9 cellular contexts compared by ENCODE assay signal in genomic region chr4:89829470-89830138, GRCh38. TPM values are rescaled to one million over a fixed set of nuclear protein-coding genes. Genes with fewer than 3 reads are reported as not detected.
DNase-seq lines count a peak whose midpoint lies in the region; ATAC-seq, FAIRE-seq and TF ChIP-seq lines count a peak whose summit lies in the region.
"Had no signal": no experiment of that assay in that cellular context is flagged by ENCODE, and none has a peak within 500 bp of the region (broad histone marks: within the 10 kb centered on the region; RNA-seq: fewer than 3 reads in every experiment).

No MANE protein-coding gene starts in this region.

- no peak overlapping the region for H3K4me3 ChIP-seq in astrocyte of the spinal cord (ENCODE audit: low read depth, low read length)

- no peak for TF ChIP-seq CTCF in astrocyte of the spinal cord (IDR thresholded peaks at IDR 0.05; ENCODE audit: low read depth, low read length)
- no peak for TF ChIP-seq CTCF in nephron progenitor cell (IDR thresholded peaks at IDR 0.05)

- H3K4me3 Mint-ChIP-seq in nephron progenitor cell: no peak overlapping the region

- ATAC-seq in GM21447 (IDR thresholded peaks at IDR 0.05; ENCODE audit: unreplicated experiment): peak; percentile 72

- H3K4me1 Mint-ChIP-seq in nephron progenitor cell: peaks cover 8% of the 10 kb centered on the region

- no peak for DNase-seq in GM12892 (ENCODE audit: insufficient read length)
- DNase-seq in HT1080 (ENCODE audit: low read depth): peak; percentile 21
- peak; percentile 4 for DNase-seq in astrocyte of the spinal cord (ENCODE audit: low read depth, low spot score)
- no peak for DNase-seq in nephron progenitor cell
- no peak for DNase-seq in mesenteric fat pad (ENCODE audit: low spot score)
- no peak for DNase-seq in activated CD4-positive, alpha-beta T cell treated with anti-CD3 and anti-CD28 coated beads, Interleukin-2, amount 50 U/mL, for 48 hours
- DNase-seq in activated CD8-positive, alpha-beta memory T cell treated with anti-CD3 and anti-CD28 coated beads, Interleukin-2, amount 50 U/mL, for 48 hours: no peak
- DNase-seq: IMR-90 had no signal

- TF ChIP-seq POLR2A in GM12892 (IDR thresholded peaks at IDR 0.05; ENCODE audit: low read depth, low read length): no peak

- H3K9me3 Mint-ChIP-seq in nephron progenitor cell: no peaks in the 10 kb centered on the region

- peaks cover 47% of the 10 kb centered on the region for H3K36me3 Mint-ChIP-seq in nephron progenitor cell (ENCODE audit: low read depth)

- peaks cover 4% of the 10 kb centered on the region for H3K27me3 Mint-ChIP-seq in nephron progenitor cell (ENCODE audit: low read depth, poor library complexity)

- FAIRE-seq in GM12892 (lab: Jason Lieb, UNC): peak; percentile 64

- in situ Hi-C loops in astrocyte of the spinal cord (cut with HindIII; ENCODE audit: low sequenced_read_pairs): no loop called here

- peak overlapping the region; percentile 30 for H3K27ac Mint-ChIP-seq in nephron progenitor cell

RNA-seq across cellular contexts. Expression of gene SNCA, which starts 7.4 kb away (rescaled TPM):
- not detected for polyA plus RNA-seq in GM12892 (2012; ENCODE audit: missing spikeins)
- total RNA-seq in HT1080 (2014; rRNA removed; shearing (Covaris generic)): not detected in 2 replicates
- polyA plus RNA-seq in HT1080 (2015; cell fraction: cytosol; rRNA removed): not detected in 2 replicates
- not detected in 2 replicates for polyA plus RNA-seq in HT1080 (2015; cell fraction: nucleus; rRNA removed)
- total RNA-seq in mesenteric fat pad: 13.4 TPM

Comparison
In these comparisons a context has a peak if more than half of its experiments do, and no peak if none do; other contexts are left out.
1. DNase-seq: peak in HT1080 (single experiment) and astrocyte of the spinal cord (single experiment); none in GM12892 (single experiment), nephron progenitor cell (single experiment), mesenteric fat pad (single experiment), activated CD4-positive, alpha-beta T cell treated with anti-CD3 and anti-CD28 coated beads, Interleukin-2, amount 50 U/mL, for 48 hours (0 of 2) and activated CD8-positive, alpha-beta memory T cell treated with anti-CD3 and anti-CD28 coated beads, Interleukin-2, amount 50 U/mL, for 48 hours (single experiment).
2. RNA of gene SNCA, which starts 7.4 kb away (total RNA-seq): 13.4 TPM in mesenteric fat pad (single experiment); not detected in HT1080; every median in the first group is over 10 times any median in the second.